In the genomic region with DNA sequence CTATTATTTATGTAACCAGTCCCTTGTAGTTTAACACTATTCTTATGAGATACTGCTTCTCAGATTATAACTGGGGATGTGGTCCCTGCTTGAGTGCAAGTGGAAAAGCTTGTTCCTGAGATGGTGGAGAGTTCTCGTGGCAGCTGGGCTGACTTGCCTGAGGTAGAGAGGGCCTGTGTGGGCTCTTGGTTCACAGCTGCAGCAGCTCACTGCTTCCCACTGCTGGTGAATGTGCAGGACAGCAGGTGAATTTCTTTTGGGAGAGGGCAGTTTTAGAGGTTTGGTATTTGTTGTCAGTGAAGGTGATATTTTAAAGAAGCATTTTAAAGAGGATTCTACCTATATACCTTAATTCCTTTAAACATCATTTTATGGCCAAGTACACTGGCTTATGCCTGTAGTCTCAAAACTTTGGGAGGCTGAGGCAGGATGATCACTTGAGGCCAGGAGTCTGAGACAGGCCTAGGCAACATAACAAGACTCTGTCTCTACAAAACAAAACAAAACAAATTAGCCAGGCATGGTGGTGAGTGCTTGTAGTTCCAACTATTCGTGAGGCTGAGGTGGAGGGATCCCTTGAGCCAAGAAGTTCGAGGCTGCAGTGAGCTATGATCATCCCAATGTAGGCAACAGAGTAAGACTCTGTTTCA, we compare ENCODE assay signal across 8 cellular contexts.
DNase-seq lines count a peak whose midpoint lies in the region; ATAC-seq and TF ChIP-seq lines count a peak whose summit lies in the region.

No MANE protein-coding gene starts in this region.

- no peak overlapping the region for H3K4me3 ChIP-seq in foreskin fibroblast (ENCODE audit: low read depth in 1 of 2, low read length in 2 of 2)
- no peak overlapping the region for H3K4me3 ChIP-seq in osteoblast (ENCODE audit: insufficient read depth, low read length)
- no peak overlapping the region for H3K4me3 ChIP-seq in upper lobe of left lung

- no peaks in the 10 kb centered on the region for H3K9me3 Mint-ChIP-seq in activated T-helper 17 cell treated with anti-CD3 and anti-CD28 coated beads, Interleukin-2, amount 50 U/mL, for 72 hours

- H3K79me2 ChIP-seq in osteoblast (ENCODE audit: insufficient read depth, low read length): no peaks in the 10 kb centered on the region

- H3K4me1 Mint-ChIP-seq in activated T-helper 17 cell treated with anti-CD3 and anti-CD28 coated beads, Interleukin-2, amount 50 U/mL, for 72 hours: no peaks in the 10 kb centered on the region

- H3K4me2 ChIP-seq in osteoblast (ENCODE audit: insufficient read depth, low read length): no peak overlapping the region

- H3K27me3 Mint-ChIP-seq in activated T-helper 17 cell treated with anti-CD3 and anti-CD28 coated beads, Interleukin-2, amount 50 U/mL, for 72 hours: no peaks in the 10 kb centered on the region

- no peak for TF ChIP-seq EP300 in upper lobe of left lung (IDR thresholded peaks at IDR 0.05)

- H3K27ac ChIP-seq in KOPT-K1 (ENCODE audit: low read depth, low read length, poor library complexity, severe bottlenecking) (peak overlapping the region; percentile 77), osteoblast (ENCODE audit: low read depth, low read length) (no peak overlapping the region), upper lobe of left lung (peak overlapping the region in 1 of 4 donors; percentile 23)

- 17 to 27% methylated on average over 3 of the region's 3 CpGs for WGBS in upper lobe of left lung, 2 donors

- no peaks in the 10 kb centered on the region for H3K27me3 ChIP-seq in osteoblast (ENCODE audit: insufficient read depth, low read length)
- H3K27me3 ChIP-seq in upper lobe of left lung: no peaks in the 10 kb centered on the region

- no peak overlapping the region for H2AFZ ChIP-seq in osteoblast (ENCODE audit: low read length)

- H3K36me3 ChIP-seq in KOPT-K1 (ENCODE audit: insufficient read depth, low read length) (peaks cover 50% of the 10 kb centered on the region), osteoblast (ENCODE audit: insufficient read depth, low read length) (no peaks in the 10 kb centered on the region), upper lobe of left lung (peaks cover 0 to 5% (median 0%) of the 10 kb centered on the region in 4 donors)

- H3K27ac Mint-ChIP-seq in activated T-helper 17 cell treated with anti-CD3 and anti-CD28 coated beads, Interleukin-2, amount 50 U/mL, for 72 hours: no peak overlapping the region

- TF ChIP-seq POLR2A in upper lobe of left lung (IDR thresholded peaks at IDR 0.05): no peak

- no peak overlapping the region for H3K4me3 Mint-ChIP-seq in activated T-helper 17 cell treated with anti-CD3 and anti-CD28 coated beads, Interleukin-2, amount 50 U/mL, for 72 hours

- H3K9me3 ChIP-seq in KOPT-K1 (ENCODE audit: insufficient read depth, low read length, poor library complexity, severe bottlenecking) (no peaks in the 10 kb centered on the region), osteoblast (ENCODE audit: low read depth, low read length) (no peaks in the 10 kb centered on the region), upper lobe of left lung (no peaks in the 10 kb centered on the region)

- peak; percentile 83 for DNase-seq in ELF-1 (ENCODE audit: low read depth, low spot score)
- DNase-seq in RKO (ENCODE audit: low spot score): peak; percentile 76
- DNase-seq in foreskin fibroblast: peak; percentile 59 to 87
- DNase-seq in osteoblast (ENCODE audit: insufficient read length, low spot score, missing footprints): peak; percentile 78
- DNase-seq in upper lobe of left lung: peak in 1 of 2 donors; percentile 79

- no peaks in the 10 kb centered on the region for H3K4me1 ChIP-seq in osteoblast (ENCODE audit: insufficient read depth, low read length)
- H3K4me1 ChIP-seq in upper lobe of left lung: peaks cover 4 to 13% (median 12%) of the 10 kb centered on the region in 4 donors

- peaks cover 8% of the 10 kb centered on the region for H4K20me1 ChIP-seq in osteoblast (ENCODE audit: insufficient read depth, low read length)

- peak; percentile 99 for TF ChIP-seq CTCF in foreskin fibroblast (IDR thresholded peaks at IDR 0.05; ENCODE audit: low read depth, low read length)
- peak; percentile 100 for TF ChIP-seq CTCF in osteoblast (IDR thresholded peaks at IDR 0.05; ENCODE audit: extremely low read depth, low read depth, low read length)
- TF ChIP-seq CTCF in upper lobe of left lung (IDR thresholded peaks at IDR 0.05): peak; percentile 67 to 91 (median 86)

- peak; percentile 66 for ATAC-seq in GM21786 (IDR thresholded peaks at IDR 0.05; ENCODE audit: unreplicated experiment)
- ATAC-seq in activated T-helper 17 cell treated with anti-CD3 and anti-CD28 coated beads, Interleukin-2, amount 50 U/mL, for 72 hours (replicated peaks): peak; percentile 69
- peak; percentile 89 to 95 for ATAC-seq in upper lobe of left lung (ENCODE audit: low FRiP score in 2 of 2)

- H3K36me3 Mint-ChIP-seq in activated T-helper 17 cell treated with anti-CD3 and anti-CD28 coated beads, Interleukin-2, amount 50 U/mL, for 72 hours (ENCODE audit: low read depth): peaks cover 15% of the 10 kb centered on the region
